8 cellular contexts compared by ENCODE assay signal in the genomic region with DNA sequence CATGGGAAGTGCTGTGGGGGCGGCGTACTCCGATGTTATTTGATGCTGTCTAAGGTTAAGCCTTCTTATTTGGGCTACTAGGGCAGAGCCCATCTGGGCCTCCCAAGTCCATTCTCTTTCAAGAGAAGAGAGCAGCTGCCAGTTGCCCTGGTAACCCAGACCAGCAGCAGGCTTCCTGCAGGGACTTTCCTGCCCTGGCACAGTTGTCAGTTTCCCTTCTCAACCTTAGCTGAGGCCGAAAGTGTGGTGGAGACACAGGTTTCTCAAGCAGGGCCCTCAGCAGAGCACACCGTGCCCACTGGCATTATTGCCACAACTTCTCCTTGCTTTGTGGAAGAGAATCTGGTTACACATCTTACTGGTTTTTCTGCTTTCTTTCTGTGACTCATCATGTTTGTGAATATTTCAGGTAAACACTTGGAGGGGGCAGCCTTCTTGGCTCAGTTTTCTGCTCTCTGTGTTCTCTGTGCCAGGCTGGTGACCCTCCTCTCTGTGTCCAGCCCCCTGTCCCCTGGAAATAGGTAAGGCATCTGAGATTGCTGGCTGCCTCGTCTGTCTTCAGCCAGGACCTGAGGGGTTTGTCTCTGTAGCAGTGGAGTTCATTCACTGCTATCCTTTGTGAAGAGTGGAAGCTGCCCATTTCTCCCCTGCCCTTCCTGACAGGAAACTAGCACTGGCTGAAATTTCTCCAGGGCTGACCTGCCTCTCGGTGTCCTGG.
A peak's percentile ranks its signal among the peaks of the same experiment; 100 is the strongest.
DNase-seq lines count a peak whose midpoint lies in the region; ATAC-seq, FAIRE-seq and TF ChIP-seq lines count a peak whose summit lies in the region.

No MANE protein-coding gene starts in this region.

- CTCF ChIA-PET in A549 (lab: Yijun Ruan, JAX) = no interaction called here

- TF ChIP-seq POLR2A in A549 (IDR thresholded peaks at IDR 0.05; ENCODE audit: low read length) = no peak
- no peak for TF ChIP-seq POLR2A in gastrocnemius medialis (IDR thresholded peaks at IDR 0.05)
- no peak for TF ChIP-seq POLR2A in GM18505 (IDR thresholded peaks at IDR 0.05; ENCODE audit: borderline replicate concordance, extremely low read depth, insufficient read depth, insufficient read length)

- intact Hi-C loops in gastrocnemius medialis (cut with DNase I; ENCODE audit: low total_unique reads) = loop anchor here (10.0 kb wide), 1 partner anchor 112 kb away; the partner anchor contains the start of gene B3GNT2

- in situ Hi-C loops in gastrocnemius medialis (cut with MboI; ENCODE audit: low sequenced_read_pairs in 4 of 4) = no loop called here

- H3K4me1 ChIP-seq in A549 (peaks cover 10% of the 10 kb centered on the region), gastrocnemius medialis (peaks cover 0 to 9% of the 10 kb centered on the region in 2 donors)

- no peak for TF ChIP-seq EP300 in A549 (IDR thresholded peaks at IDR 0.05)

- POLR2A ChIA-PET in A549 (lab: Yijun Ruan, JAX) = no interaction called here

- DNase-seq in A549 (ENCODE audit: low read depth in 1 of 2, low spot score in 1 of 2) = no peak
- peak; percentile 86 for DNase-seq in HT-29 (ENCODE audit: low spot score)
- DNase-seq in SW480 (ENCODE audit: low spot score) = peak; percentile 51
- peak; percentile 40 to 88 for DNase-seq in dermis microvascular lymphatic vessel endothelial cell (ENCODE audit: low read depth in 2 of 2)
- no peak for DNase-seq in gastrocnemius medialis
- no peak for DNase-seq in GM03348 (ENCODE audit: low spot score)

- no peaks in the 10 kb centered on the region for H3K27me3 ChIP-seq in gastrocnemius medialis

- H3K27ac ChIP-seq in A549 (peak overlapping the region in 1 of 2 experiments; percentile 1; a peak in 3 of 6 replicates), gastrocnemius medialis (peak overlapping the region in 3 of 4 donors; percentile 41 to 54 (median 41))

- WGBS in A549 (ENCODE audit: missing lambda C conversion rate) = 58% methylated on average over 7 of the region's 7 CpGs

- no peaks in the 10 kb centered on the region for H3K36me3 ChIP-seq in gastrocnemius medialis

- H3K4me3 ChIP-seq in A549 = no peak overlapping the region
- no peak overlapping the region for H3K4me3 ChIP-seq in gastrocnemius medialis

- no peak for TF ChIP-seq RAD21 in A549 (conservative IDR thresholded peaks at IDR 0.05 in 1 of 2, IDR thresholded peaks at IDR 0.05 in 1 of 2)

- TF ChIP-seq CTCF in A549 (IDR thresholded peaks at IDR 0.05) = no peak
- TF ChIP-seq CTCF in gastrocnemius medialis (IDR thresholded peaks at IDR 0.05 in 4 of 5, conservative IDR thresholded peaks at IDR 0.05 in 1 of 5) = no peak

- ATAC-seq in A549 (peak; percentile 25 to 53; a peak in 3 of 6 replicates), GM18861 (IDR thresholded peaks at IDR 0.05; ENCODE audit: unreplicated experiment) (peak; percentile 36), gastrocnemius medialis (peak in 1 of 2 donors; percentile 41), GM18505 (IDR thresholded peaks at IDR 0.05; ENCODE audit: unreplicated experiment) (no peak)

- FAIRE-seq in A549 (lab: Jason Lieb, UNC) = no peak

- peak overlapping the region; percentile 41 for H3K4me2 ChIP-seq in A549

- H3K9me3 ChIP-seq in A549 (no peaks in the 10 kb centered on the region), gastrocnemius medialis (no peaks in the 10 kb centered on the region)

TF ChIP-seq in A549, 52 proteins besides CTCF, POLR2A, EP300 and RAD21:
- no peak for TF ChIP-seq JUN (IDR thresholded peaks at IDR 0.05)
- TF ChIP-seq RARB (CRISPR knock-in tag; IDR thresholded peaks at IDR 0.05) = no peak
- TF ChIP-seq RFX5 (IDR thresholded peaks at IDR 0.05) = no peak
- TF ChIP-seq CEBPB (IDR thresholded peaks at IDR 0.05) = no peak
- TF ChIP-seq FOSL2 (IDR thresholded peaks at IDR 0.05) = no peak
- TF ChIP-seq FOSL2 (CRISPR knock-in tag; IDR thresholded peaks at IDR 0.05) = peak; percentile 37; the same call in 1 of the 2 replicates

Comparison
In these comparisons a context has a peak if more than half of its experiments do, and no peak if none do; other contexts are left out.
1. DNase-seq: peak in HT-29 (single experiment), SW480 (single experiment) and dermis microvascular lymphatic vessel endothelial cell (2 of 2); none in A549 (0 of 2), gastrocnemius medialis (0 of 2) and GM03348 (single experiment).